1 cellular context compared by ENCODE assay signal in the genomic region with DNA sequence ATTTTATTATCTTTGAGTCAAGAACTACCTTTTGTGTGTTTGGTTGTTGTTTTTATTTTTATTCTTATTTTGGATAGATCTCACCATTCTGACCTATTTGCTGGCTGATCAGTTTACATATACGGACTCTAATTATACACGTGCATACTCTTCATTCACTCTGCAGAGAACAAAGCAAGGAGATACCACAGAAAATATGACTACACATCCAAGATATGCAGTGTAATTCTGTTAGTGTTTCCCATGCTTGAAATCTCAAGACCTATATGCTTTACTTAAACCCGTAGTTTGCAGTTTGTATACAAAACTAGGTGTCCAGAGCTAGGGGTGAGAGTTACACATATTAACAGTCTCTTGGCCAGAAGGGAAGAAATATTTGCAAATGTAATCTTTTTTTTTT.
TF ChIP-seq lines count a peak whose summit lies in the region.

No MANE protein-coding gene starts in this region.

TF ChIP-seq in GM23338, 12 proteins besides CTCF, POLR2A, EP300 and RAD21 (continued from another document):
- TF ChIP-seq, protein P1, sequence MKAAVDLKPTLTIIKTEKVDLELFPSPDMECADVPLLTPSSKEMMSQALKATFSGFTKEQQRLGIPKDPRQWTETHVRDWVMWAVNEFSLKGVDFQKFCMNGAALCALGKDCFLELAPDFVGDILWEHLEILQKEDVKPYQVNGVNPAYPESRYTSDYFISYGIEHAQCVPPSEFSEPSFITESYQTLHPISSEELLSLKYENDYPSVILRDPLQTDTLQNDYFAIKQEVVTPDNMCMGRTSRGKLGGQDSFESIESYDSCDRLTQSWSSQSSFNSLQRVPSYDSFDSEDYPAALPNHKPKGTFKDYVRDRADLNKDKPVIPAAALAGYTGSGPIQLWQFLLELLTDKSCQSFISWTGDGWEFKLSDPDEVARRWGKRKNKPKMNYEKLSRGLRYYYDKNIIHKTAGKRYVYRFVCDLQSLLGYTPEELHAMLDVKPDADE (IDR thresholded peaks at IDR 0.05) = no peak
- TF ChIP-seq JUNB (IDR thresholded peaks at IDR 0.05; ENCODE audit: unreplicated experiment) = no peak
- TF ChIP-seq CREB1 (CRISPR knock-in tag; IDR thresholded peaks at IDR 0.05; ENCODE audit: low read depth) = no peak
- TF ChIP-seq POLR2AphosphoS5 (IDR thresholded peaks at IDR 0.05; ENCODE audit: low read depth) = no peak
